In the genomic region with DNA sequence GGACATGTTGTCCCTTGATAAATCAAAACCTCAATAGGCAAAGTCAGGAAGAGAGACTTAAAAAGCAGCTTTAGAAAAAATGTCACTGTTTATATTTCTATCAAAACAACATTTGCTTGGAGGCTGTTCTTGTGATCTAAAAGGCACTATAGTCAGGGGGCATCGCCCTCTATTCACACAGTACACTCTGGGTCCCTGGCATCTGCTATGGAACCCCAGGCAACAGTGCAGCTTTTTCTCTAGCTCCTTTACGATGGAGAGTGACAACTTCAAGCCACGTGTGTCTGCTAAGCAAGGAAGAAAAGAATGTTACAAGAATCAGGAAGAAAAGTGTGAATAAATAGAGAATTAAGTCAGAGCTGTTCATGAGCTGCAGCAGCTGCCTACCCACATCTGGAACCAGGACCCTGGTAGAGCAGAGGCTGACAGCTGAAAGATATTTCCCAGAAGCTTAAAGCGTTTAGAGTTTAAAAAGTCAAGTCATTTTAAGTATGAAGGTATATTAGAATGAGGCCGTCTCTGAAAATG, we compare ENCODE assay signal across 1 cellular context.
TF ChIP-seq lines count a peak whose summit lies in the region.

No MANE protein-coding gene starts in this region.

TF ChIP-seq in WTC11, 78 proteins besides CTCF, POLR2A, EP300 and RAD21 (continued from another document):
- TF ChIP-seq ZBTB21 (CRISPR knock-in tag; IDR thresholded peaks at IDR 0.05; ENCODE audit: borderline replicate concordance) (no peak), RELA (CRISPR knock-in tag; IDR thresholded peaks at IDR 0.05; ENCODE audit: borderline replicate concordance) (no peak)
